Comparison of ENCODE assay signal across 8 cellular contexts in genomic region chr3:152307829-152308474, GRCh38. TPM values are rescaled to one million over a fixed set of nuclear protein-coding genes. Genes with fewer than 3 reads are reported as not detected.
A peak's percentile ranks its signal among the peaks of the same experiment; 100 is the strongest.
DNase-seq lines count a peak whose midpoint lies in the region; ATAC-seq, FAIRE-seq and TF ChIP-seq lines count a peak whose summit lies in the region.

No MANE protein-coding gene starts in this region.

- no peak overlapping the region for H3K4ac ChIP-seq in trophoblast cell (ENCODE audit: low read depth, low read length)

- H3K4me1 Mint-ChIP-seq in WTC11 = peaks cover 63% of the 10 kb centered on the region
- peaks cover 46% of the 10 kb centered on the region for H3K4me1 Mint-ChIP-seq in stimulated activated memory B cell treated with anti-CD40 and anti-IgM and Interleukin-4, amounts not matched to agents 10 μg/mL and 1 μg/mL and 100 μg/mL, for 72 hours

- no peak overlapping the region for H4K91ac ChIP-seq in trophoblast cell (ENCODE audit: low read depth, low read length)

- no peak overlapping the region for H3K9ac ChIP-seq in trophoblast cell (ENCODE audit: low read length)

- no peaks in the 10 kb centered on the region for H3K27me3 ChIP-seq in trophoblast cell (ENCODE audit: insufficient read depth, low read length)

- no peak overlapping the region for H4K8ac ChIP-seq in trophoblast cell (ENCODE audit: low read depth, low read length)

- TF ChIP-seq POLR2A in H54 (IDR thresholded peaks at IDR 0.05; ENCODE audit: low read depth, low read length) = no peak

- H3K27me3 Mint-ChIP-seq in WTC11 (ENCODE audit: low read depth) = no peaks in the 10 kb centered on the region
- H3K27me3 Mint-ChIP-seq in stimulated activated memory B cell treated with anti-CD40 and anti-IgM and Interleukin-4, amounts not matched to agents 10 μg/mL and 1 μg/mL and 100 μg/mL, for 72 hours = no peaks in the 10 kb centered on the region

- DNase-seq in H54 (ENCODE audit: insufficient read length, low spot score) = no peak
- DNase-seq in WTC11 (ENCODE audit: low spot score) = no peak
- DNase-seq in kidney glomerular epithelial cell (lab: John Stamatoyannopoulos, UW) = peak; percentile 91
- no peak for DNase-seq in trophoblast cell
- DNase-seq in T-helper 9 cell = no peak

- WGBS in trophoblast cell (ENCODE audit: extremely low coverage, insufficient coverage, insufficient read length) = no CpG with 5 or more reads among the region's 1 CpG

- no peak overlapping the region for H3K14ac ChIP-seq in trophoblast cell (ENCODE audit: low read length)

- no peak overlapping the region for H3K27ac ChIP-seq in trophoblast cell (ENCODE audit: low read depth, low read length)

- H2AK5ac ChIP-seq in trophoblast cell (ENCODE audit: low read length) = no peak overlapping the region

- peak overlapping the region; percentile 78 for H3K27ac Mint-ChIP-seq in WTC11
- peak overlapping the region; percentile 82 for H3K27ac Mint-ChIP-seq in stimulated activated memory B cell treated with anti-CD40 and anti-IgM and Interleukin-4, amounts not matched to agents 10 μg/mL and 1 μg/mL and 100 μg/mL, for 72 hours

- no peak overlapping the region for H3K18ac ChIP-seq in trophoblast cell (ENCODE audit: low read length)

- no peak overlapping the region for H3K4me3 Mint-ChIP-seq in WTC11
- no peak overlapping the region for H3K4me3 Mint-ChIP-seq in stimulated activated memory B cell treated with anti-CD40 and anti-IgM and Interleukin-4, amounts not matched to agents 10 μg/mL and 1 μg/mL and 100 μg/mL, for 72 hours

- no peaks in the 10 kb centered on the region for H3K36me3 ChIP-seq in trophoblast cell (ENCODE audit: control insufficient read depth in 1 of 2, insufficient read depth in 2 of 2, low read length in 2 of 2)

- no peak overlapping the region for H3K4me3 ChIP-seq in trophoblast cell (ENCODE audit: low read depth, low read length)

- no peak for TF ChIP-seq CTCF in WTC11 (IDR thresholded peaks at IDR 0.05)

- H3K4me2 ChIP-seq in trophoblast cell (ENCODE audit: low read length) = no peak overlapping the region

- no peaks in the 10 kb centered on the region for H3K4me1 ChIP-seq in trophoblast cell (ENCODE audit: control insufficient read depth in 1 of 2, insufficient read depth in 2 of 2, low read length in 2 of 2)

- H3K36me3 Mint-ChIP-seq in WTC11 = no peaks in the 10 kb centered on the region; the same call in 1 of the 2 replicates
- peaks cover 22% of the 10 kb centered on the region for H3K36me3 Mint-ChIP-seq in stimulated activated memory B cell treated with anti-CD40 and anti-IgM and Interleukin-4, amounts not matched to agents 10 μg/mL and 1 μg/mL and 100 μg/mL, for 72 hours

- ATAC-seq in WTC11 = peak; percentile 69
- no peak for ATAC-seq in stimulated activated memory B cell treated with anti-CD40 and anti-IgM and Interleukin-4, amounts not matched to agents 10 μg/mL and 1 μg/mL and 100 μg/mL, for 72 hours
- no peak for ATAC-seq in GM18502 (IDR thresholded peaks at IDR 0.05; ENCODE audit: poor library complexity, unreplicated experiment)
- no peak for ATAC-seq in HG02973 (IDR thresholded peaks at IDR 0.05; ENCODE audit: unreplicated experiment)

- no peak overlapping the region for H3K23ac ChIP-seq in trophoblast cell (ENCODE audit: low read length)

- H2BK5ac ChIP-seq in trophoblast cell (ENCODE audit: low read depth, low read length, poor library complexity) = no peak overlapping the region

- H3K79me1 ChIP-seq in trophoblast cell (ENCODE audit: low read length) = no peaks in the 10 kb centered on the region

- no peak overlapping the region for H4K12ac ChIP-seq in trophoblast cell (ENCODE audit: low read depth, low read length)

- no peak overlapping the region for H2BK120ac ChIP-seq in trophoblast cell (ENCODE audit: insufficient read depth, low read length, poor library complexity)

- POLR2A ChIA-PET in WTC11 (lab: Charles Lee) = no interaction called here

- no peak overlapping the region for H2AFZ ChIP-seq in trophoblast cell (ENCODE audit: insufficient read depth, low read length, poor library complexity)

- no peak overlapping the region for H2BK12ac ChIP-seq in trophoblast cell (ENCODE audit: low read length)

- CTCF ChIA-PET in WTC11 (lab: Charles Lee) = no interaction called here

- no peaks in the 10 kb centered on the region for H3K9me3 Mint-ChIP-seq in WTC11
- H3K9me3 Mint-ChIP-seq in stimulated activated memory B cell treated with anti-CD40 and anti-IgM and Interleukin-4, amounts not matched to agents 10 μg/mL and 1 μg/mL and 100 μg/mL, for 72 hours = no peaks in the 10 kb centered on the region

- no peaks in the 10 kb centered on the region for H3K9me3 ChIP-seq in trophoblast cell (ENCODE audit: insufficient read depth, low read depth, low read length)

- FAIRE-seq in H54 (lab: Jason Lieb, UNC) = peak; percentile 95

- no peaks in the 10 kb centered on the region for H3K79me2 ChIP-seq in trophoblast cell (ENCODE audit: control insufficient read depth, insufficient read depth, low read length, poor library complexity)

TF ChIP-seq in WTC11, 78 proteins besides CTCF, POLR2A, EP300 and RAD21 (continues in another document):
- TF ChIP-seq, protein P1, sequence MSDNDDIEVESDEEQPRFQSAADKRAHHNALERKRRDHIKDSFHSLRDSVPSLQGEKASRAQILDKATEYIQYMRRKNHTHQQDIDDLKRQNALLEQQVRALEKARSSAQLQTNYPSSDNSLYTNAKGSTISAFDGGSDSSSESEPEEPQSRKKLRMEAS (CRISPR knock-in tag; IDR thresholded peaks at IDR 0.05) = no peak
- TF ChIP-seq ZBTB43 (CRISPR knock-in tag; IDR thresholded peaks at IDR 0.05) (no peak), FOXK1 (CRISPR knock-in tag; IDR thresholded peaks at IDR 0.05) (no peak), SP1 (CRISPR knock-in tag; conservative IDR thresholded peaks at IDR 0.05) (no peak), GTF2I (CRISPR knock-in tag; conservative IDR thresholded peaks at IDR 0.05) (no peak), ATF6 (CRISPR knock-in tag; IDR thresholded peaks at IDR 0.05) (no peak), AFF4 (CRISPR knock-in tag; IDR thresholded peaks at IDR 0.05; ENCODE audit: borderline replicate concordance) (no peak), JUN (CRISPR knock-in tag; IDR thresholded peaks at IDR 0.05) (no peak)

RNA-seq across cellular contexts. Expression of gene MBNL1, which starts 39.2 kb away (rescaled TPM):
- total RNA-seq in WTC11 (2021) = 16.0 to 20.4 TPM (median 17.8 TPM) in 3 replicates
- polyA plus RNA-seq in trophoblast cell (2013) = 9.2 and 9.7 TPM in 2 replicates
